Comparison of ENCODE assay signal across 15 cellular contexts in the genomic region with DNA sequence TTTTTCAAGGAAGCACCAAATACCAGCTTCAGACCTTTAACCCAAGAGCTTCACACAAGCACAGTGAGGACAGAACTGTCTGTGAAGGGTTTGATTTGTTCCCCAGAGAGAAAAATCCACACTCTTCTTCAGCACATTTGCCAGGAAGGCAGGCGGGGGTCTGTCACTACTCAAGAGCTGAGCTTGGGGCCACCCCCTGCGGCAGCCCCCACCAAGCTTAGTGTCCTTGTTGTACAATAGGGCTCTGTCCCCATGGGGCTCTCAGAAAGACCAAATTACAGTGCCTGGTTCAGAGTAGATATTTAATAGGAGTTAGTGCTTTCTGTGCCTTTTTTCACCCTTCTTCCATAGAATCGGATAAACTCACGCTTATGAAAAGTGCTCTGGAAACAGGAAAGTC. TPM values are rescaled to one million over a fixed set of nuclear protein-coding genes. Genes with fewer than 3 reads are reported as not detected.
DNase-seq lines count a peak whose midpoint lies in the region; ATAC-seq, FAIRE-seq and TF ChIP-seq lines count a peak whose summit lies in the region.
"Had no signal": no experiment of that assay in that cellular context is flagged by ENCODE, and none has a peak within 500 bp of the region (broad histone marks: within the 10 kb centered on the region; RNA-seq: fewer than 3 reads in every experiment).

No MANE protein-coding gene starts in this region.

- no peak for FAIRE-seq in pancreas (lab: Jason Lieb, UNC)
- FAIRE-seq: H54 had no signal

- H3K4me1 ChIP-seq in left ventricle myocardium inferior (peaks cover 62% of the 10 kb centered on the region), liver (ENCODE audit: control insufficient read depth in 4 of 4, insufficient read depth in 4 of 4, low read length in 3 of 4) (peaks cover 4 to 33% (median 12%) of the 10 kb centered on the region in 4 donors), subcutaneous abdominal adipose tissue (ENCODE audit: control insufficient read depth in 5 of 5, insufficient read depth in 5 of 5, low read length in 5 of 5) (peaks cover 11 to 51% (median 34%) of the 10 kb centered on the region in 5 donors), pancreas (peaks cover 18 to 20% (median 19%) of the 10 kb centered on the region in 3 donors)
- H3K4me1 ChIP-seq: BLaER1 had no signal

- H3K9ac ChIP-seq in liver (ENCODE audit: low read depth in 1 of 2, low read length in 2 of 2): no peak overlapping the region
- no peak overlapping the region for H3K9ac ChIP-seq in subcutaneous abdominal adipose tissue (ENCODE audit: low read length in 5 of 5)
- H3K9ac ChIP-seq: BLaER1 had no signal

- DNase-seq in left ventricle myocardium inferior: no peak
- DNase-seq in cardiac septum (ENCODE audit: low spot score): no peak
- DNase-seq in pancreas: no peak
- DNase-seq in dermis blood vessel endothelial cell: no peak
- DNase-seq in activated gamma-delta T cell treated with Interleukin-2 at 50 U/mL for 16 hours: no peak
- DNase-seq: 8988T; CD4-positive, alpha-beta memory T cell; DMS79 treated with DMSO at 0.1 percent for 48 hours; GF-D8 had no signal

- H3K27me3 ChIP-seq in left ventricle myocardium inferior (ENCODE audit: low read depth): no peaks in the 10 kb centered on the region
- no peaks in the 10 kb centered on the region for H3K27me3 ChIP-seq in liver (ENCODE audit: control insufficient read depth in 4 of 4, insufficient read depth in 4 of 4, low read length in 3 of 4)
- H3K27me3 ChIP-seq in subcutaneous abdominal adipose tissue (ENCODE audit: control insufficient read depth in 5 of 5, insufficient read depth in 4 of 5, low read length in 5 of 5): no peaks in the 10 kb centered on the region
- H3K27me3 ChIP-seq in pancreas: no peaks in the 10 kb centered on the region
- H3K27me3 ChIP-seq: BLaER1 had no signal

- no peak for ATAC-seq in pancreas
- ATAC-seq: GM23338, HCT116 had no signal

- H3K27ac ChIP-seq in left ventricle myocardium inferior (replicated peaks) (peak overlapping the region; percentile 78), liver (ENCODE audit: low read depth in 1 of 2, low read length in 2 of 2) (peak overlapping the region; percentile 6 to 65), subcutaneous abdominal adipose tissue (ENCODE audit: low read depth, low read length) (peak overlapping the region; percentile 69), pancreas (no peak overlapping the region)
- H3K27ac ChIP-seq: BLaER1 had no signal

- intact Hi-C loops in left ventricle myocardium inferior (cut with micrococcal nuclease) (loop anchor here (10.0 kb wide), 1 partner anchor 240 kb away; no protein-coding TSS in a partner anchor), cardiac septum (cut with DNase I) (no loop called here), pancreas (cut with DNase I) (loop anchor here in 1 of 3 donors (10.0 kb wide), 1 partner anchor 240 kb away; no protein-coding TSS in a partner anchor)

- WGBS in liver: 98% methylated on average over 4 of the region's 4 CpGs
- 95 to 98% methylated on average over 4 of the region's 4 CpGs for WGBS in pancreas, 2 donors

- H3K36me3 ChIP-seq in left ventricle myocardium inferior: peaks cover 42% of the 10 kb centered on the region
- peaks cover 0 to 20% (median 12%) of the 10 kb centered on the region in 4 donors for H3K36me3 ChIP-seq in liver (ENCODE audit: control insufficient read depth in 4 of 4, insufficient read depth in 3 of 4, low read depth in 1 of 4, low read length in 3 of 4)
- H3K36me3 ChIP-seq in subcutaneous abdominal adipose tissue (ENCODE audit: control insufficient read depth in 5 of 5, insufficient read depth in 5 of 5, low read length in 5 of 5): peaks cover 10 to 28% (median 17%) of the 10 kb centered on the region in 5 donors
- peaks cover 0 to 8% (median 5%) of the 10 kb centered on the region in 3 donors for H3K36me3 ChIP-seq in pancreas

- H3K4me3 ChIP-seq in left ventricle myocardium inferior (no peak overlapping the region), liver (ENCODE audit: low read depth in 1 of 3, low read length in 3 of 3) (no peak overlapping the region), subcutaneous abdominal adipose tissue (ENCODE audit: low read depth in 1 of 5, low read length in 5 of 5) (no peak overlapping the region), pancreas (no peak overlapping the region)
- H3K4me3 ChIP-seq: BLaER1, GM23338 had no signal

- no peak for TF ChIP-seq RAD21 in liver (IDR thresholded peaks at IDR 0.05)

- no peaks in the 10 kb centered on the region for H3K9me3 ChIP-seq in left ventricle myocardium inferior (replicated peaks)
- no peaks in the 10 kb centered on the region for H3K9me3 ChIP-seq in liver (ENCODE audit: control insufficient read depth in 4 of 4, low read length in 3 of 4)
- H3K9me3 ChIP-seq in subcutaneous abdominal adipose tissue (ENCODE audit: control insufficient read depth in 5 of 5, low read length in 5 of 5): no peaks in the 10 kb centered on the region
- no peaks in the 10 kb centered on the region for H3K9me3 ChIP-seq in pancreas
- H3K9me3 ChIP-seq: BLaER1 had no signal

- no peak for TF ChIP-seq CTCF in left ventricle myocardium inferior (IDR thresholded peaks at IDR 0.05; ENCODE audit: borderline replicate concordance)
- no peak for TF ChIP-seq CTCF in liver (IDR thresholded peaks at IDR 0.05; ENCODE audit: low read depth, low read length, missing input control)
- no peak for TF ChIP-seq CTCF in pancreas (IDR thresholded peaks at IDR 0.05)

TF ChIP-seq in liver, 16 proteins besides CTCF, POLR2A, EP300 and RAD21:
- no peak for TF ChIP-seq GABPA (IDR thresholded peaks at IDR 0.05 in 1 of 2, conservative IDR thresholded peaks at IDR 0.05 in 1 of 2)
- TF ChIP-seq YY1 (IDR thresholded peaks at IDR 0.05): no peak
- TF ChIP-seq NR2F2 (IDR thresholded peaks at IDR 0.05): no peak
- no peak for TF ChIP-seq HNF4A (conservative IDR thresholded peaks at IDR 0.05)
- no peak for TF ChIP-seq HNF4G (IDR thresholded peaks at IDR 0.05)
- TF ChIP-seq FOXA1 (IDR thresholded peaks at IDR 0.05): no peak
- TF ChIP-seq, protein P1, sequence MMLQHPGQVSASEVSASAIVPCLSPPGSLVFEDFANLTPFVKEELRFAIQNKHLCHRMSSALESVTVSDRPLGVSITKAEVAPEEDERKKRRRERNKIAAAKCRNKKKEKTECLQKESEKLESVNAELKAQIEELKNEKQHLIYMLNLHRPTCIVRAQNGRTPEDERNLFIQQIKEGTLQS (IDR thresholded peaks at IDR 0.05): no peak
- TF ChIP-seq FOXA2 (IDR thresholded peaks at IDR 0.05): no peak
- TF ChIP-seq, protein P2, sequence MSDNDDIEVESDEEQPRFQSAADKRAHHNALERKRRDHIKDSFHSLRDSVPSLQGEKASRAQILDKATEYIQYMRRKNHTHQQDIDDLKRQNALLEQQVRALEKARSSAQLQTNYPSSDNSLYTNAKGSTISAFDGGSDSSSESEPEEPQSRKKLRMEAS (IDR thresholded peaks at IDR 0.05): no peak
- TF ChIP-seq, protein P3, sequence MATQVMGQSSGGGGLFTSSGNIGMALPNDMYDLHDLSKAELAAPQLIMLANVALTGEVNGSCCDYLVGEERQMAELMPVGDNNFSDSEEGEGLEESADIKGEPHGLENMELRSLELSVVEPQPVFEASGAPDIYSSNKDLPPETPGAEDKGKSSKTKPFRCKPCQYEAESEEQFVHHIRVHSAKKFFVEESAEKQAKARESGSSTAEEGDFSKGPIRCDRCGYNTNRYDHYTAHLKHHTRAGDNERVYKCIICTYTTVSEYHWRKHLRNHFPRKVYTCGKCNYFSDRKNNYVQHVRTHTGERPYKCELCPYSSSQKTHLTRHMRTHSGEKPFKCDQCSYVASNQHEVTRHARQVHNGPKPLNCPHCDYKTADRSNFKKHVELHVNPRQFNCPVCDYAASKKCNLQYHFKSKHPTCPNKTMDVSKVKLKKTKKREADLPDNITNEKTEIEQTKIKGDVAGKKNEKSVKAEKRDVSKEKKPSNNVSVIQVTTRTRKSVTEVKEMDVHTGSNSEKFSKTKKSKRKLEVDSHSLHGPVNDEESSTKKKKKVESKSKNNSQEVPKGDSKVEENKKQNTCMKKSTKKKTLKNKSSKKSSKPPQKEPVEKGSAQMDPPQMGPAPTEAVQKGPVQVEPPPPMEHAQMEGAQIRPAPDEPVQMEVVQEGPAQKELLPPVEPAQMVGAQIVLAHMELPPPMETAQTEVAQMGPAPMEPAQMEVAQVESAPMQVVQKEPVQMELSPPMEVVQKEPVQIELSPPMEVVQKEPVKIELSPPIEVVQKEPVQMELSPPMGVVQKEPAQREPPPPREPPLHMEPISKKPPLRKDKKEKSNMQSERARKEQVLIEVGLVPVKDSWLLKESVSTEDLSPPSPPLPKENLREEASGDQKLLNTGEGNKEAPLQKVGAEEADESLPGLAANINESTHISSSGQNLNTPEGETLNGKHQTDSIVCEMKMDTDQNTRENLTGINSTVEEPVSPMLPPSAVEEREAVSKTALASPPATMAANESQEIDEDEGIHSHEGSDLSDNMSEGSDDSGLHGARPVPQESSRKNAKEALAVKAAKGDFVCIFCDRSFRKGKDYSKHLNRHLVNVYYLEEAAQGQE (IDR thresholded peaks at IDR 0.05): no peak
- no peak for TF ChIP-seq EGR1 (IDR thresholded peaks at IDR 0.05; ENCODE audit: low read depth in 2 of 2)

RNA-seq across cellular contexts. Expression of a gene that starts 12.4 kb away (rescaled TPM):
- total RNA-seq in left ventricle myocardium inferior (88.5 TPM), cardiac septum (35.1 TPM), liver (10 to 100 TPM in 1 of 2 donors, 1 to 10 TPM in 1; 6.1 to 98.3 TPM), pancreas (10 to 100 TPM; 12.3 to 19.6 (median 16.6) TPM), dermis blood vessel endothelial cell (17.4 and 26.0 TPM in 2 replicates)
- polyA plus RNA-seq in liver (100 to 1,000 TPM in 1 of 2 donors, 10 to 100 TPM in 1; 96.3 to 144 TPM), pancreas (10 to 100 TPM in 1 of 2 donors, 1 to 10 TPM in 1; 9.7 to 18.8 TPM)

Comparison
In these comparisons a context has a peak if more than half of its experiments do, and no peak if none do; other contexts are left out.
1. H3K27ac ChIP-seq: peak in left ventricle myocardium inferior (single experiment), liver (2 of 2) and subcutaneous abdominal adipose tissue (single experiment); none in pancreas (0 of 4).